Comparison of ENCODE assay signal across 1 cellular context in genomic region chr11:77083553-77084245, GRCh38.
TF ChIP-seq lines count a peak whose summit lies in the region.

No MANE protein-coding gene starts in this region.

TF ChIP-seq in WTC11, 78 proteins besides CTCF, POLR2A, EP300 and RAD21 (continued from another document):
- TF ChIP-seq AFF4 (CRISPR knock-in tag; IDR thresholded peaks at IDR 0.05; ENCODE audit: borderline replicate concordance) (no peak), ESRRA (CRISPR knock-in tag; IDR thresholded peaks at IDR 0.05; ENCODE audit: borderline replicate concordance) (no peak), NFYB (CRISPR knock-in tag; conservative IDR thresholded peaks at IDR 0.05; ENCODE audit: low read depth) (no peak)
